ENCODE assay signal across 21 cellular contexts in the genomic region with DNA sequence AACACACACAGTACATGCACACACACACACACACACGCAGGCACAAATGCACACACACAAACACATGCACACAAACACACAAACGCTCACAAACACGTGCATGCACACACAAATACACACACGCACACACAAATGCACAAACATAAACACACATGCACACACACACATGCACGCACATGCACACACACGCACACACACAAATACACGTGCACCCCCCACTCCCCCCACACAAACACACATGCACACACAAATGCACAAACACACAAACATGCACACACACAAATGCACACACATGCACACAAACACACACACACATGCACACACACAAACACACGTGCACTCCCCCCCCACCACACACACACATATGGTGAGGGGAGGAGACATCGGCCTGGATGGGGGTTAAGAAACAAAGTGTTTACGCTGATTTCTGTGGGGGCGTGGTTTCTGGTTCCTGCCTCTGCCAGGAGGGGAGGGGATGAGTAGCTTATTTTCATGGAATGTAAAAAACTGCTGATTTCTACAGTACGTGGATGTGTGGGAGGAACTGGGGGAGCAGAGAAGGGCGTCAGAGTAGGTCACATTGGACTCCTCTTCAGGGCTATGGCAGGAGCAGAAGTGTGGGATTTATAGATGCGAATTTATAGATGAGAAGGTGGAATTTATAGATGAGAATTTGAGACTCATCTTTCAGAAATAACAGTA.
DNase-seq lines count a peak whose midpoint lies in the region; ATAC-seq, FAIRE-seq and TF ChIP-seq lines count a peak whose summit lies in the region.
"Had no signal": no experiment of that assay in that cellular context is flagged by ENCODE, and none has a peak within 500 bp of the region (broad histone marks: within the 10 kb centered on the region; RNA-seq: fewer than 3 reads in every experiment).

No MANE protein-coding gene starts in this region.

- intact Hi-C loops in A673 (cut with micrococcal nuclease; ENCODE audit: unreplicated experiment): no loop called here
- intact Hi-C loops in K562 (cut with micrococcal nuclease): no loop called here

- CTCF ChIA-PET in A673 (lab: Charles Lee): no interaction called here
- CTCF ChIA-PET in HEK293 (lab: Yijun Ruan, JAX): interaction anchor here (0.7 kb wide), 1 partner anchor 1054 kb away, joined by 3 read pairs; no protein-coding TSS in a partner anchor
- CTCF ChIA-PET in K562 (lab: Yijun Ruan, JAX; ENCODE audit: low intra/inter-chr PET ratio): no interaction called here

- no peaks in the 10 kb centered on the region for H3K4me1 ChIP-seq in A673 (ENCODE audit: insufficient read depth, low read length, poor library complexity, severe bottlenecking)
- H3K4me1 ChIP-seq in HEK293 (ENCODE audit: control insufficient read depth, insufficient read depth, low read length): no peaks in the 10 kb centered on the region
- no peaks in the 10 kb centered on the region for H3K4me1 ChIP-seq in K562 (replicated peaks in 1 of 2; ENCODE audit: control insufficient read depth in 2 of 2, insufficient read depth in 2 of 2, low read length in 2 of 2)

- H3K79me2 ChIP-seq in K562 (ENCODE audit: control insufficient read depth, insufficient read depth, low read length): no peaks in the 10 kb centered on the region

- H3K9me1 ChIP-seq in K562 (ENCODE audit: control insufficient read depth, insufficient read depth, low read length): no peaks in the 10 kb centered on the region

- no peak for TF ChIP-seq CTCF in A673 (conservative IDR thresholded peaks at IDR 0.05; ENCODE audit: low read depth, low read length)
- no peak for TF ChIP-seq CTCF in HEK293 (tag by site-specific recombination; IDR thresholded peaks at IDR 0.05)
- no peak for TF ChIP-seq CTCF in K562 (IDR thresholded peaks at IDR 0.05 in 2 of 3, conservative IDR thresholded peaks at IDR 0.05 in 1 of 3; ENCODE audit: insufficient read depth in 2 of 3, low read depth in 1 of 3, low read length in 3 of 3)

- FAIRE-seq in K562 (lab: Jason Lieb, UNC): no peak
- FAIRE-seq: GM12878, RCC 7860 had no signal

- BruUV-seq in A673 (replicated peaks; lab: Mats Ljungman, UMichigan): no TSS peak
- no TSS peak for BruUV-seq in K562 (replicated peaks; lab: Mats Ljungman, UMichigan)

- TF ChIP-seq RAD21 in K562 (CRISPR knock-in tag; conservative IDR thresholded peaks at IDR 0.05 in 1 of 2, IDR thresholded peaks at IDR 0.05 in 1 of 2): no peak

- H3K4me2 ChIP-seq in K562 (ENCODE audit: insufficient read depth, low read length): no peak overlapping the region
- H3K4me2 ChIP-seq: BLaER1 treated with 17β-estradiol and CSF1 and Interleukin-3, amounts not matched to agents 10 nM and 100 nM had no signal

- TF ChIP-seq POLR2A in K562 (conservative IDR thresholded peaks at IDR 0.05): no peak

- in situ Hi-C loops in K562 (cut with MboI): no loop called here

- H2AFZ ChIP-seq in K562 (ENCODE audit: low read depth, low read length): no peak overlapping the region

- WGBS in K562 (ENCODE audit: insufficient coverage, low coverage, missing lambda C conversion rate): 0% methylated on average over 14 of the region's 14 CpGs

- H3K36me3 ChIP-seq in A673 (ENCODE audit: insufficient read depth, low read length, poor library complexity, severe bottlenecking): no peaks in the 10 kb centered on the region
- H3K36me3 ChIP-seq in HEK293 (ENCODE audit: control insufficient read depth in 2 of 2, insufficient read depth in 1 of 2, low read length in 2 of 2): no peaks in the 10 kb centered on the region
- H3K36me3 ChIP-seq in K562 (ENCODE audit: control insufficient read depth, insufficient read depth, low read length): no peaks in the 10 kb centered on the region
- H3K36me3 ChIP-seq: BLaER1 treated with 17β-estradiol and CSF1 and Interleukin-3, amounts not matched to agents 10 nM and 100 nM had no signal

- TF ChIP-seq EP300 in K562 (IDR thresholded peaks at IDR 0.05; ENCODE audit: low read length): no peak

- peak; percentile 14 for DNase-seq in A673 (ENCODE audit: low spot score)
- no peak for DNase-seq in K562 (ENCODE audit: extremely low read depth in 1 of 4, low spot score in 3 of 4)
- DNase-seq in left kidney (ENCODE audit: low read depth, low spot score): peak; percentile 68
- DNase-seq in activated CD4-positive, alpha-beta T cell treated with anti-CD3 and anti-CD28 coated beads, Interleukin-2, amount 50 U/mL, for 4 hours: no peak
- DNase-seq in retina: no peak
- DNase-seq in hypothalamus (lab: John Stamatoyannopoulos, UW): no peak
- no peak for DNase-seq in kidney tubule cell (ENCODE audit: low spot score)
- DNase-seq: Calu3; CD8-positive, alpha-beta T cell; GOT3; Karpas-422; NCI-H1048; NCI-H1436 treated with DMSO at 0.1 percent for 48 hours; NCI-H2029 treated with DMSO at 0.1 percent for 48 hours; NCI-H2171; NCI-H526 treated with DMSO at 0.1 percent for 48 hours; SHP77 treated with DMSO at 0.1 percent for 48 hours had no signal

- H3K9me3 ChIP-seq in A673 (ENCODE audit: low read depth, low read length, poor library complexity, severe bottlenecking): no peaks in the 10 kb centered on the region
- no peaks in the 10 kb centered on the region for H3K9me3 ChIP-seq in HEK293 (ENCODE audit: control insufficient read depth, insufficient read depth, low read depth, low read length)
- no peaks in the 10 kb centered on the region for H3K9me3 ChIP-seq in K562 (replicated peaks; ENCODE audit: control insufficient read depth, insufficient read depth, low read depth, low read length)
- H3K9me3 ChIP-seq: BLaER1 treated with 17β-estradiol and CSF1 and Interleukin-3, amounts not matched to agents 10 nM and 100 nM had no signal

- no peaks in the 10 kb centered on the region for H3K27me3 ChIP-seq in A673 (replicated peaks; ENCODE audit: insufficient read depth, low read depth, low read length, poor library complexity)
- H3K27me3 ChIP-seq in K562 (ENCODE audit: control insufficient read depth in 2 of 2, insufficient read depth in 2 of 2, low read length in 2 of 2): peaks cover 6 to 20% of the 10 kb centered on the region in 2 experiments
- H3K27me3 ChIP-seq: BLaER1 treated with 17β-estradiol and CSF1 and Interleukin-3, amounts not matched to agents 10 nM and 100 nM had no signal

- H3K4me3 ChIP-seq in A673 (ENCODE audit: low read depth, low read length, poor library complexity, severe bottlenecking): no peak overlapping the region
- no peak overlapping the region for H3K4me3 ChIP-seq in HEK293 (ENCODE audit: low read depth, low read length)
- no peak overlapping the region for H3K4me3 ChIP-seq in K562
- H3K4me3 ChIP-seq: BLaER1 treated with 17β-estradiol and CSF1 and Interleukin-3, amounts not matched to agents 10 nM and 100 nM; GM12878 had no signal

- no peak overlapping the region for H3K27ac ChIP-seq in A673 (ENCODE audit: low read depth, low read length, poor library complexity, severe bottlenecking)
- H3K27ac ChIP-seq in HEK293 (ENCODE audit: extremely low read depth, low read depth, low read length): no peak overlapping the region
- H3K27ac ChIP-seq in K562 (ENCODE audit: extremely low read depth, low read depth, low read length): no peak overlapping the region
- H3K27ac ChIP-seq: BLaER1 treated with 17β-estradiol and CSF1 and Interleukin-3, amounts not matched to agents 10 nM and 100 nM had no signal

- H4K20me1 ChIP-seq in K562 (replicated peaks; ENCODE audit: control insufficient read depth, insufficient read depth, low read length): no peaks in the 10 kb centered on the region
- H4K20me1 ChIP-seq: BLaER1 treated with 17β-estradiol and CSF1 and Interleukin-3, amounts not matched to agents 10 nM and 100 nM had no signal

- ATAC-seq in K562: peak; percentile 59
- ATAC-seq: CD8-positive, alpha-beta T cell; GM12878 had no signal

- no peak overlapping the region for H3K9ac ChIP-seq in K562 (ENCODE audit: insufficient read depth in 1 of 2, low read depth in 2 of 2, low read length in 2 of 2)
- H3K9ac ChIP-seq: BLaER1 treated with 17β-estradiol and CSF1 and Interleukin-3, amounts not matched to agents 10 nM and 100 nM had no signal

- POLR2A ChIA-PET in A673 (lab: Charles Lee; ENCODE audit: low non-redundant PET): no interaction called here
- POLR2A ChIA-PET in HEK293 (lab: Yijun Ruan, JAX): interaction anchor here (0.7 kb wide), 1 partner anchor 161 kb away, joined by 3 read pairs; no protein-coding TSS in a partner anchor
- POLR2A ChIA-PET in K562 (lab: Yijun Ruan, JAX): interaction anchor here (0.8 to 1.1 kb wide), 2 partner anchors 14 to 663 kb away, joined by 3 to 4 read pairs; no protein-coding TSS in a partner anchor

TF ChIP-seq in HEK293, 187 proteins besides CTCF, POLR2A, EP300 and RAD21 (continues in another document):
- TF ChIP-seq HOXA7 (CRISPR knock-in tag; IDR thresholded peaks at IDR 0.05; ENCODE audit: borderline replicate concordance): no peak
- TF ChIP-seq ZFHX2 (tag by site-specific recombination; conservative IDR thresholded peaks at IDR 0.05): peak; percentile 23; the same call in 1 of the 2 replicates
- no peak for TF ChIP-seq SETDB1 (IDR thresholded peaks at IDR 0.05; ENCODE audit: insufficient read length, low read length)
- TF ChIP-seq, protein P1, sequence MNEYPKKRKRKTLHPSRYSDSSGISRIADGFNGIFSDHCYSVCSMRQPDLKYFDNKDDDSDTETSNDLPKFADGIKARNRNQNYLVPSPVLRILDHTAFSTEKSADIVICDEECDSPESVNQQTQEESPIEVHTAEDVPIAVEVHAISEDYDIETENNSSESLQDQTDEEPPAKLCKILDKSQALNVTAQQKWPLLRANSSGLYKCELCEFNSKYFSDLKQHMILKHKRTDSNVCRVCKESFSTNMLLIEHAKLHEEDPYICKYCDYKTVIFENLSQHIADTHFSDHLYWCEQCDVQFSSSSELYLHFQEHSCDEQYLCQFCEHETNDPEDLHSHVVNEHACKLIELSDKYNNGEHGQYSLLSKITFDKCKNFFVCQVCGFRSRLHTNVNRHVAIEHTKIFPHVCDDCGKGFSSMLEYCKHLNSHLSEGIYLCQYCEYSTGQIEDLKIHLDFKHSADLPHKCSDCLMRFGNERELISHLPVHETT (tag by site-specific recombination; IDR thresholded peaks at IDR 0.05): no peak

TF ChIP-seq in K562, 482 proteins besides CTCF, POLR2A, EP300 and RAD21 (continues in another document):
- TF ChIP-seq, protein P2, sequence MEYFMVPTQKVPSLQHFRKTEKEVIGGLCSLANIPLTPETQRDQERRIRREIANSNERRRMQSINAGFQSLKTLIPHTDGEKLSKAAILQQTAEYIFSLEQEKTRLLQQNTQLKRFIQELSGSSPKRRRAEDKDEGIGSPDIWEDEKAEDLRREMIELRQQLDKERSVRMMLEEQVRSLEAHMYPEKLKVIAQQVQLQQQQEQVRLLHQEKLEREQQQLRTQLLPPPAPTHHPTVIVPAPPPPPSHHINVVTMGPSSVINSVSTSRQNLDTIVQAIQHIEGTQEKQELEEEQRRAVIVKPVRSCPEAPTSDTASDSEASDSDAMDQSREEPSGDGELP (CRISPR knock-in tag; IDR thresholded peaks at IDR 0.05; ENCODE audit: borderline replicate concordance): no peak
- TF ChIP-seq KLF13 (tag; IDR thresholded peaks at IDR 0.05; ENCODE audit: borderline replicate concordance, low read depth): no peak

Comparison
In these comparisons a context has a peak if more than half of its experiments do, and no peak if none do; other contexts are left out.
1. DNase-seq: peak in A673 (single experiment) and left kidney (single experiment); none in K562 (0 of 4), activated CD4-positive, alpha-beta T cell treated with anti-CD3 and anti-CD28 coated beads, Interleukin-2, amount 50 U/mL, for 4 hours (0 of 2), retina (single experiment), hypothalamus (0 of 51) and kidney tubule cell (single experiment).